Comparison of ENCODE assay signal across 1 cellular context in genomic region chr15:26023231-26023630, GRCh38.
TF ChIP-seq lines count a peak whose summit lies in the region.

No MANE protein-coding gene starts in this region.

TF ChIP-seq in H1, 55 proteins besides CTCF, POLR2A, EP300 and RAD21:
- peak; percentile 12; the same call in 1 of the 2 replicates for TF ChIP-seq BACH1 (IDR thresholded peaks at IDR 0.05; ENCODE audit: low read length)
- no peak for TF ChIP-seq HDAC6 (IDR thresholded peaks at IDR 0.05; ENCODE audit: low read depth, low read length)
- TF ChIP-seq SP2 (IDR thresholded peaks at IDR 0.05; ENCODE audit: low read length): no peak
- TF ChIP-seq KDM5A (IDR thresholded peaks at IDR 0.05; ENCODE audit: low read length): no peak
- TF ChIP-seq CTBP2 (IDR thresholded peaks at IDR 0.05; ENCODE audit: borderline replicate concordance, insufficient read depth, insufficient read length, low read length): no peak
